Comparison of ENCODE assay signal across 9 cellular contexts in the genomic region with DNA sequence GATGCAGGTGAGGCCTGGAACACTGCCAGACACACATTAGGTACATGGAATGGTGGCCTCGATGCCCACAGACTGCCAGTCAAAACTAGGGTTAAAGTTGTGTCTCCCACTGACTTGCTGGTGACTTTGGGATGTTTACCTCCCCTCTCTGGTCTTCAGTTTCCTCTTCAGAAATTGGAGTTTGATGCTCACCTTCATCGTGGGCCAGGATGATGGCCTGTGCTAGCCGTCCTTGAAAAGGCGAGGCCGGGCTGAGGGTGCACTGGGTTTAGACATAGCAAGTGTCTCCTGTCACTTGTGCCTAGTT. TPM values are rescaled to one million over a fixed set of nuclear protein-coding genes. Genes with fewer than 3 reads are reported as not detected.
A peak's percentile ranks its signal among the peaks of the same experiment; 100 is the strongest.
DNase-seq lines count a peak whose midpoint lies in the region; ATAC-seq and TF ChIP-seq lines count a peak whose summit lies in the region.
"Had no signal": no experiment of that assay in that cellular context is flagged by ENCODE, and none has a peak within 500 bp of the region (broad histone marks: within the 10 kb centered on the region; RNA-seq: fewer than 3 reads in every experiment).

No MANE protein-coding gene starts in this region.

- H3K9me3 ChIP-seq in left lung (no peaks in the 10 kb centered on the region), thoracic aorta (no peaks in the 10 kb centered on the region)

- H3K27me3 Mint-ChIP-seq in activated naive CD4-positive, alpha-beta T cell treated with anti-CD3 and anti-CD28 coated beads for 36 hours (ENCODE audit: low read depth): peaks cover 17% of the 10 kb centered on the region
- H3K27me3 Mint-ChIP-seq in activated T-helper 2 cell treated with anti-CD3 and anti-CD28 coated beads, Interferon-gamma antibody, Interleukin-2, Interleukin-4, amounts not matched to agents 10 μg/mL and 5 μg/mL and 100 μg/mL, durations not matched to agents 14 hours and 24 hours and 36 hours (ENCODE audit: low read depth): peaks cover 37% of the 10 kb centered on the region

- H3K4me3 ChIP-seq in left lung (peak overlapping the region in 1 of 2 donors; percentile 40), thoracic aorta (peak overlapping the region; percentile 75)

- DNase-seq in activated naive CD4-positive, alpha-beta T cell treated with anti-CD3 and anti-CD28 coated beads for 36 hours: no peak
- DNase-seq in activated naive CD4-positive, alpha-beta T cell (lab: John Stamatoyannopoulos, UW): no peak
- no peak for DNase-seq in activated T-helper 2 cell treated with anti-CD3 and anti-CD28 coated beads, Interferon-gamma antibody, Interleukin-2, Interleukin-4, amounts not matched to agents 10 μg/mL and 5 μg/mL and 100 μg/mL, durations not matched to agents 14 hours and 24 hours and 36 hours (ENCODE audit: low spot score)
- DNase-seq in left lung: no peak
- DNase-seq in thoracic aorta (ENCODE audit: low spot score): no peak
- DNase-seq in NCI-H1092 treated with DMSO at 0.1 percent for 48 hours (lab: John Stamatoyannopoulos, UW): no peak
- DNase-seq in activated CD4-positive, CD25-positive, alpha-beta regulatory T cell treated with anti-CD3 and anti-CD28 coated beads, Interleukin-2, amount 50 U/mL, for 72 hours: no peak

- intact Hi-C loops in activated naive CD4-positive, alpha-beta T cell treated with anti-CD3 and anti-CD28 coated beads for 36 hours (cut with micrococcal nuclease): loop anchor here (5.0 to 10.0 kb wide), 2 partner anchors 98 to 251 kb away; partner anchors contain the start of gene NANS
- intact Hi-C loops in activated T-helper 2 cell treated with anti-CD3 and anti-CD28 coated beads, Interferon-gamma antibody, Interleukin-2, Interleukin-4, amounts not matched to agents 10 μg/mL and 5 μg/mL and 100 μg/mL, durations not matched to agents 14 hours and 24 hours and 36 hours (cut with micrococcal nuclease): loop anchor here (10.0 kb wide), 1 partner anchor 169 kb away; the partner anchor contains the start of genes NCBP1 and TSTD2
- intact Hi-C loops in left lung (cut with DNase I): no loop called here

- H3K36me3 ChIP-seq in left lung (no peaks in the 10 kb centered on the region), thoracic aorta (no peaks in the 10 kb centered on the region)

- H3K27me3 ChIP-seq in left lung (peaks cover 10 to 70% of the 10 kb centered on the region in 2 donors), thoracic aorta (replicated peaks; ENCODE audit: insufficient read depth) (no peaks in the 10 kb centered on the region)

- ATAC-seq in left lung (no peak), thoracic aorta (ENCODE audit: insufficient number of reproducible peaks, low FRiP score, low read depth) (no peak), HG02885 (IDR thresholded peaks at IDR 0.05; ENCODE audit: poor library complexity, unreplicated experiment) (no peak)

- CTCF ChIA-PET in activated naive CD4-positive, alpha-beta T cell treated with anti-CD3 and anti-CD28 coated beads for 36 hours (lab: Charles Lee): no interaction called here

- H3K4me3 Mint-ChIP-seq in activated naive CD4-positive, alpha-beta T cell treated with anti-CD3 and anti-CD28 coated beads for 36 hours: peak overlapping the region; percentile 74
- peak overlapping the region; percentile 76 for H3K4me3 Mint-ChIP-seq in activated T-helper 2 cell treated with anti-CD3 and anti-CD28 coated beads, Interferon-gamma antibody, Interleukin-2, Interleukin-4, amounts not matched to agents 10 μg/mL and 5 μg/mL and 100 μg/mL, durations not matched to agents 14 hours and 24 hours and 36 hours (ENCODE audit: low read depth)

- H3K36me3 Mint-ChIP-seq in activated naive CD4-positive, alpha-beta T cell treated with anti-CD3 and anti-CD28 coated beads for 36 hours (ENCODE audit: low read depth): no peaks in the 10 kb centered on the region
- no peaks in the 10 kb centered on the region for H3K36me3 Mint-ChIP-seq in activated T-helper 2 cell treated with anti-CD3 and anti-CD28 coated beads, Interferon-gamma antibody, Interleukin-2, Interleukin-4, amounts not matched to agents 10 μg/mL and 5 μg/mL and 100 μg/mL, durations not matched to agents 14 hours and 24 hours and 36 hours (ENCODE audit: low read depth)

- no peaks in the 10 kb centered on the region for H3K9me3 Mint-ChIP-seq in activated naive CD4-positive, alpha-beta T cell treated with anti-CD3 and anti-CD28 coated beads for 36 hours
- H3K9me3 Mint-ChIP-seq in activated T-helper 2 cell treated with anti-CD3 and anti-CD28 coated beads, Interferon-gamma antibody, Interleukin-2, Interleukin-4, amounts not matched to agents 10 μg/mL and 5 μg/mL and 100 μg/mL, durations not matched to agents 14 hours and 24 hours and 36 hours: no peaks in the 10 kb centered on the region
- H3K9me3 Mint-ChIP-seq: activated naive CD4-positive, alpha-beta T cell treated with anti-CD3 and anti-CD28 coated beads, Interleukin-2, amount 50 U/mL, for 72 hours had no signal

- H3K27ac Mint-ChIP-seq in activated naive CD4-positive, alpha-beta T cell treated with anti-CD3 and anti-CD28 coated beads for 36 hours: no peak overlapping the region
- no peak overlapping the region for H3K27ac Mint-ChIP-seq in activated T-helper 2 cell treated with anti-CD3 and anti-CD28 coated beads, Interferon-gamma antibody, Interleukin-2, Interleukin-4, amounts not matched to agents 10 μg/mL and 5 μg/mL and 100 μg/mL, durations not matched to agents 14 hours and 24 hours and 36 hours

- peaks cover 3 to 13% of the 10 kb centered on the region in 2 donors for H3K4me1 ChIP-seq in left lung
- H3K4me1 ChIP-seq in thoracic aorta (ENCODE audit: control insufficient read depth in 1 of 2, low read depth in 2 of 2): peaks cover 0 to 7% of the 10 kb centered on the region in 2 donors

- TF ChIP-seq CTCF in left lung (IDR thresholded peaks at IDR 0.05): no peak
- TF ChIP-seq CTCF in thoracic aorta (IDR thresholded peaks at IDR 0.05): no peak

- H3K4me1 Mint-ChIP-seq in activated naive CD4-positive, alpha-beta T cell treated with anti-CD3 and anti-CD28 coated beads for 36 hours (ENCODE audit: low read depth): peaks cover 8% of the 10 kb centered on the region
- H3K4me1 Mint-ChIP-seq in activated T-helper 2 cell treated with anti-CD3 and anti-CD28 coated beads, Interferon-gamma antibody, Interleukin-2, Interleukin-4, amounts not matched to agents 10 μg/mL and 5 μg/mL and 100 μg/mL, durations not matched to agents 14 hours and 24 hours and 36 hours (ENCODE audit: low read depth): peaks cover 3% of the 10 kb centered on the region

- peak overlapping the region; percentile 45 to 56 for H3K27ac ChIP-seq in left lung
- no peak overlapping the region for H3K27ac ChIP-seq in thoracic aorta

RNA-seq across cellular contexts. Expression of gene FOXE1, which starts 49.0 kb away (rescaled TPM):
- under 1 TPM; 0.10 TPM for total RNA-seq in activated naive CD4-positive, alpha-beta T cell treated with anti-CD3 and anti-CD28 coated beads for 36 hours
- total RNA-seq in activated T-helper 2 cell treated with anti-CD3 and anti-CD28 coated beads, Interferon-gamma antibody, Interleukin-2, Interleukin-4, amounts not matched to agents 10 μg/mL and 5 μg/mL and 100 μg/mL, durations not matched to agents 14 hours and 24 hours and 36 hours: not detected in 2 replicates
- total RNA-seq in left lung: not detected
- under 1 TPM; 0.21 to 0.68 TPM for total RNA-seq in thoracic aorta

Comparison
In these comparisons a context has a peak if more than half of its experiments do, and no peak if none do; other contexts are left out.
1. H3K27ac ChIP-seq: peak in left lung (2 of 2); none in thoracic aorta (0 of 2).
2. intact Hi-C loops: an anchor here in activated naive CD4-positive, alpha-beta T cell treated with anti-CD3 and anti-CD28 coated beads for 36 hours (5.0 to 10.0 kb wide) and activated T-helper 2 cell treated with anti-CD3 and anti-CD28 coated beads, Interferon-gamma antibody, Interleukin-2, Interleukin-4, amounts not matched to agents 10 μg/mL and 5 μg/mL and 100 μg/mL, durations not matched to agents 14 hours and 24 hours and 36 hours (10.0 kb wide); none called in left lung.